8 cellular contexts compared by ENCODE assay signal in genomic region chr1:86704456-86704971, GRCh38. TPM values are rescaled to one million over a fixed set of nuclear protein-coding genes. Genes with fewer than 3 reads are reported as not detected.
DNase-seq lines count a peak whose midpoint lies in the region; ATAC-seq and TF ChIP-seq lines count a peak whose summit lies in the region.

Gene SH3GLB1 (plus strand): TSS chr1:86704576. CDS start chr1:86704900, 324 bp downstream.

- no peaks in the 10 kb centered on the region for H3K36me3 ChIP-seq in heart left ventricle
- no peaks in the 10 kb centered on the region for H3K36me3 ChIP-seq in upper lobe of left lung

- peak within 1 kb of the TSS; percentile 99 for H3K27ac ChIP-seq in adipose tissue (ENCODE audit: low read depth, low read length)
- H3K27ac ChIP-seq in heart left ventricle: peak within 1 kb of the TSS; percentile 95 to 100 (median 99)
- H3K27ac ChIP-seq in upper lobe of left lung: peak within 1 kb of the TSS; percentile 95 to 99 (median 98)

- H3K4me1 Mint-ChIP-seq in T-cell: peaks cover 48 to 65% (median 55%) of the 10 kb centered on the region in 3 donors

- in situ Hi-C loops in GM13977 (cut with MboI; ENCODE audit: low pct_unique_long_range_greater_than_20kb, low sequenced_read_pairs, unreplicated experiment): loop anchor here (25.0 kb wide), 1 partner anchor 317 kb away; the partner anchor contains the start of gene ODF2L

- H3K9me3 Mint-ChIP-seq in T-cell: no peaks in the 10 kb centered on the region

- WGBS in adipose tissue, 3 donors: 0 to 1% (median 0%) methylated on average over 70 to 71 of the region's 71 CpGs
- 0 to 1% (median 0%) methylated on average over 51 to 71 of the region's 71 CpGs for whole genome bisulfite sequencing in heart left ventricle, 4 donors
- 0% methylated on average over 5 to 34 of the region's 71 CpGs for whole genome bisulfite sequencing in upper lobe of left lung, 2 donors

- no peaks in the 10 kb centered on the region for H3K27me3 ChIP-seq in heart left ventricle
- no peaks in the 10 kb centered on the region for H3K27me3 ChIP-seq in upper lobe of left lung

- peak in 1 of 4 donors; percentile 15 for TF ChIP-seq EP300 in upper lobe of left lung (IDR thresholded peaks at IDR 0.05)

- peaks cover 6% of the 10 kb centered on the region for H3K36me3 Mint-ChIP-seq in T-cell

- H3K4me3 Mint-ChIP-seq in T-cell: peak within 1 kb of the TSS; percentile 90 to 98 (median 98)

- intact Hi-C loops in heart left ventricle (cut with DNase I) (loop anchor here in 8 of 10 donors (2.0 to 10.0 kb wide), 12 partner anchors 36 to 1130 kb away; partner anchors contain the start of genes HS2ST1 (in 7 of the 8), SELENOF (in 7 of the 8) and ODF2L (in 2 of the 8)), posterior vena cava (cut with DNase I) (no loop called here)

- H3K4me3 ChIP-seq in heart left ventricle: peak within 1 kb of the TSS; percentile 63 to 96 (median 89)
- H3K4me3 ChIP-seq in upper lobe of left lung: peak within 1 kb of the TSS; percentile 66 to 83 (median 74)

- TF ChIP-seq POLR2A in heart left ventricle (IDR thresholded peaks at IDR 0.05) (peak; percentile 14 to 64), upper lobe of left lung (IDR thresholded peaks at IDR 0.05) (peak in 3 of 4 donors; percentile 68 to 91 (median 86))

- ATAC-seq in HG02852 (IDR thresholded peaks at IDR 0.05; ENCODE audit: unreplicated experiment) (peak; percentile 86), T-cell (replicated peaks in 1 of 4) (peak; percentile 91 to 93 (median 92)), heart left ventricle (peak; percentile 83 to 96 (median 91)), upper lobe of left lung (ENCODE audit: low FRiP score in 2 of 2) (peak; percentile 95 to 96)

- H3K4me1 ChIP-seq in heart left ventricle: peaks cover 0 to 49% (median 36%) of the 10 kb centered on the region in 12 donors
- peaks cover 25 to 47% (median 38%) of the 10 kb centered on the region in 4 donors for H3K4me1 ChIP-seq in upper lobe of left lung

- CTCF ChIA-PET in T-cell (lab: Charles Lee): interaction anchor here (0.5 to 5.4 kb wide), 55 partner anchors 8 to 1489 kb away, joined by 3 to 65 read pairs (median 4); partner anchors contain the start of genes SELENOF (in 2 of the 2), HS2ST1 (in 1 of the 2) and ODF2L (in 1 of the 2)

- H3K9me3 ChIP-seq in heart left ventricle (no peaks in the 10 kb centered on the region), upper lobe of left lung (no peaks in the 10 kb centered on the region)

- peak within 1 kb of the TSS; percentile 96 to 97 for H3K27ac Mint-ChIP-seq in T-cell

- TF ChIP-seq CTCF in GM13977 (IDR thresholded peaks at IDR 0.05; ENCODE audit: extremely low read depth, insufficient read depth, missing control alignments): peak; percentile 92
- TF ChIP-seq CTCF in heart left ventricle (IDR thresholded peaks at IDR 0.05): peak; percentile 90 to 99 (median 97)
- peak; percentile 93 to 97 (median 96) for TF ChIP-seq CTCF in upper lobe of left lung (IDR thresholded peaks at IDR 0.05)

- POLR2A ChIA-PET in T-cell (lab: Charles Lee): interaction anchor here (0.5 to 2.4 kb wide), 22 partner anchors 9 to 1942 kb away, joined by 3 to 10 read pairs (median 4); partner anchors contain the start of gene ODF2L (in 1 of the 2)

- no peaks in the 10 kb centered on the region for H3K27me3 Mint-ChIP-seq in T-cell

- peak; percentile 89 for DNase-seq in GM13977 (ENCODE audit: low spot score)
- peak; percentile 94 for DNase-seq in NCI-H1436 (lab: John Stamatoyannopoulos, UW)
- DNase-seq in T-cell: peak; percentile 79 to 92 (median 87)
- peak; percentile 88 to 94 (median 91) for DNase-seq in heart left ventricle
- DNase-seq in posterior vena cava (ENCODE audit: low spot score): peak; percentile 97
- DNase-seq in upper lobe of left lung: peak; percentile 92 to 99

RNA-seq across cellular contexts. Expression of gene SH3GLB1, which starts in this region (rescaled TPM):
- total RNA-seq in T-cell (10 to 100 TPM; 42.2 to 48.0 (median 45.8) TPM), heart left ventricle (100 to 1,000 TPM in 7 of 9 donors, 10 to 100 TPM in 2; 53.6 to 203 (median 127) TPM), posterior vena cava (100 to 1,000 TPM; 105 to 129 TPM), upper lobe of left lung (10 to 100 TPM; 23.9 to 94.6 (median 62.0) TPM)
- polyA plus RNA-seq in adipose tissue (10 to 100 TPM; 34.4 to 85.4 (median 66.2) TPM), heart left ventricle (10 to 100 TPM; 26.3 to 77.6 TPM)

Comparison
In these comparisons a context has a peak if more than half of its experiments do, and no peak if none do; other contexts are left out.
1. Peak in every context shown above with its lines: DNase-seq, ATAC-seq, H3K4me3 ChIP-seq and H3K27ac ChIP-seq.
2. intact Hi-C loops: an anchor here in heart left ventricle (2.0 to 10.0 kb wide); none called in posterior vena cava.